ENCODE assay signal across 15 cellular contexts in genomic region chr16:57698812-57699405, GRCh38. TPM values are rescaled to one million over a fixed set of nuclear protein-coding genes. Genes with fewer than 3 reads are reported as not detected.
A peak's percentile ranks its signal among the peaks of the same experiment; 100 is the strongest.
DNase-seq lines count a peak whose midpoint lies in the region; ATAC-seq lines count a peak whose summit lies in the region.
"Had no signal": no experiment of that assay in that cellular context is flagged by ENCODE, and none has a peak within 500 bp of the region (broad histone marks: within the 10 kb centered on the region; RNA-seq: fewer than 3 reads in every experiment).

No MANE protein-coding gene starts in this region.

- H3K18ac ChIP-seq in trophoblast cell (ENCODE audit: low read length), result no peak overlapping the region

- no peak overlapping the region for H3K4me3 Mint-ChIP-seq in activated naive CD8-positive, alpha-beta T cell treated with anti-CD3 and anti-CD28 coated beads, Interleukin-2, amount 50 U/mL, for 24 hours
- H3K4me3 Mint-ChIP-seq: IgD-negative memory B cell had no signal

- no peak overlapping the region for H3K23ac ChIP-seq in trophoblast cell (ENCODE audit: low read length)

- no peak overlapping the region for H4K12ac ChIP-seq in trophoblast cell (ENCODE audit: low read depth, low read length)

- H3K36me3 ChIP-seq in H7 (replicated peaks; ENCODE audit: control insufficient read depth, insufficient read depth, low read length) (no peaks in the 10 kb centered on the region), trophoblast cell (ENCODE audit: control insufficient read depth in 1 of 2, insufficient read depth in 2 of 2, low read length in 2 of 2) (no peaks in the 10 kb centered on the region)
- H3K36me3 ChIP-seq: BE2C, HAP-1 had no signal

- H3K4me3 ChIP-seq in H7 (ENCODE audit: insufficient read depth, low read depth, low read length) (no peak overlapping the region), trophoblast cell (ENCODE audit: low read depth, low read length) (no peak overlapping the region)
- H3K4me3 ChIP-seq: HAP-1 had no signal

- no peak overlapping the region for H3K4ac ChIP-seq in trophoblast cell (ENCODE audit: low read depth, low read length)

- peaks cover 3% of the 10 kb centered on the region for H3K79me1 ChIP-seq in trophoblast cell (ENCODE audit: low read length)

- H3K4me1 Mint-ChIP-seq in activated naive CD8-positive, alpha-beta T cell treated with anti-CD3 and anti-CD28 coated beads, Interleukin-2, amount 50 U/mL, for 24 hours, result peaks cover 12% of the 10 kb centered on the region

- no peak overlapping the region for H4K8ac ChIP-seq in trophoblast cell (ENCODE audit: low read depth, low read length)

- H2AK5ac ChIP-seq in trophoblast cell (ENCODE audit: low read length), result no peak overlapping the region

- no peaks in the 10 kb centered on the region for H3K27me3 Mint-ChIP-seq in activated naive CD8-positive, alpha-beta T cell treated with anti-CD3 and anti-CD28 coated beads, Interleukin-2, amount 50 U/mL, for 24 hours
- H3K27me3 Mint-ChIP-seq: IgD-negative memory B cell had no signal

- no peak for ATAC-seq in activated naive CD8-positive, alpha-beta T cell treated with anti-CD3 and anti-CD28 coated beads, Interleukin-2, amount 50 U/mL, for 24 hours

- no CpG with 5 or more reads among the region's 16 CpGs for WGBS in trophoblast cell (ENCODE audit: extremely low coverage, insufficient coverage, insufficient read length)

- H3K9ac ChIP-seq in trophoblast cell (ENCODE audit: low read length), result no peak overlapping the region

- H3K9me3 ChIP-seq in trophoblast cell (ENCODE audit: insufficient read depth, low read depth, low read length), result peaks cover 2% of the 10 kb centered on the region
- H3K9me3 ChIP-seq: BE2C, HAP-1 had no signal

- H3K4me2 ChIP-seq in trophoblast cell (ENCODE audit: low read length), result no peak overlapping the region

- H2AFZ ChIP-seq in trophoblast cell (ENCODE audit: insufficient read depth, low read length, poor library complexity), result no peak overlapping the region

- H3K4me1 ChIP-seq in trophoblast cell (ENCODE audit: control insufficient read depth in 1 of 2, insufficient read depth in 2 of 2, low read length in 2 of 2), result peaks cover 17 to 19% of the 10 kb centered on the region in 2 experiments
- H3K4me1 ChIP-seq: BE2C, HAP-1 had no signal

- H3K36me3 Mint-ChIP-seq in activated naive CD8-positive, alpha-beta T cell treated with anti-CD3 and anti-CD28 coated beads, Interleukin-2, amount 50 U/mL, for 24 hours (ENCODE audit: low read depth), result no peaks in the 10 kb centered on the region
- H3K36me3 Mint-ChIP-seq: CD4-positive, CD25-positive, alpha-beta regulatory T cell; CD8-positive, alpha-beta memory T cell; IgD-negative memory B cell had no signal

- no peak overlapping the region for H4K91ac ChIP-seq in trophoblast cell (ENCODE audit: low read depth, low read length)

- H3K27ac ChIP-seq in trophoblast cell (ENCODE audit: low read depth, low read length), result no peak overlapping the region

- H3K14ac ChIP-seq in trophoblast cell (ENCODE audit: low read length), result no peak overlapping the region

- H3K79me2 ChIP-seq in trophoblast cell (ENCODE audit: control insufficient read depth, insufficient read depth, low read length, poor library complexity), result no peaks in the 10 kb centered on the region

- DNase-seq in H7, result peak; percentile 24
- DNase-seq in iPS-NIHi11 (ENCODE audit: low spot score), result peak; percentile 3
- no peak for DNase-seq in trophoblast cell
- DNase-seq in activated naive CD8-positive, alpha-beta T cell treated with anti-CD3 and anti-CD28 coated beads, Interleukin-2, amount 50 U/mL, for 24 hours, result no peak
- no peak for DNase-seq in KG1 (lab: John Stamatoyannopoulos, UW)
- DNase-seq in cerebellar cortex (ENCODE audit: low spot score), result no peak
- DNase-seq: ACHN; BE2C; C1 segment of cervical spinal cord; CD4-positive, CD25-positive, alpha-beta regulatory T cell; CD8-positive, alpha-beta memory T cell; COR-L47 had no signal

- peak overlapping the region; percentile 15 for H2BK120ac ChIP-seq in trophoblast cell (ENCODE audit: insufficient read depth, low read length, poor library complexity)

- no peak overlapping the region for H3K27ac Mint-ChIP-seq in activated naive CD8-positive, alpha-beta T cell treated with anti-CD3 and anti-CD28 coated beads, Interleukin-2, amount 50 U/mL, for 24 hours
- H3K27ac Mint-ChIP-seq: CD4-positive, CD25-positive, alpha-beta regulatory T cell; CD8-positive, alpha-beta memory T cell had no signal

- H2BK5ac ChIP-seq in trophoblast cell (ENCODE audit: low read depth, low read length, poor library complexity), result no peak overlapping the region

- H3K9me3 Mint-ChIP-seq in activated naive CD8-positive, alpha-beta T cell treated with anti-CD3 and anti-CD28 coated beads, Interleukin-2, amount 50 U/mL, for 24 hours, result no peaks in the 10 kb centered on the region
- H3K9me3 Mint-ChIP-seq: CD4-positive, CD25-positive, alpha-beta regulatory T cell; CD8-positive, alpha-beta memory T cell; IgD-negative memory B cell had no signal

- no peak overlapping the region for H2BK12ac ChIP-seq in trophoblast cell (ENCODE audit: low read length)

- no peaks in the 10 kb centered on the region for H3K27me3 ChIP-seq in H7 (ENCODE audit: control insufficient read depth, insufficient read depth, low read length)
- H3K27me3 ChIP-seq in trophoblast cell (ENCODE audit: insufficient read depth, low read length), result no peaks in the 10 kb centered on the region
- H3K27me3 ChIP-seq: BE2C had no signal

RNA-seq across cellular contexts. Expression of gene DRC7, which starts 4.3 kb away (rescaled TPM):
- total RNA-seq in H7 (2014; rRNA removed; shearing (Covaris generic)), result 0.03 TPM in 1 of 2 replicates, not detected in the other
- polyA plus RNA-seq in trophoblast cell (2013), result 0.06 and 0.19 TPM in 2 replicates
- total RNA-seq: CD4-positive, CD25-positive, alpha-beta regulatory T cell; CD8-positive, alpha-beta memory T cell; H1 had no signal
- polyA plus RNA-seq: CD4-positive, CD25-positive, alpha-beta regulatory T cell; CD8-positive, alpha-beta memory T cell; IgD-negative memory B cell had no signal

RNA-seq across cellular contexts. Expression of gene ADGRG3, which starts 30.8 kb away (rescaled TPM):
- total RNA-seq in H7 (2014; rRNA removed; shearing (Covaris generic)), result 0.07 and 0.67 TPM in 2 replicates
- 0.49 and 0.54 TPM in 2 replicates for polyA plus RNA-seq in trophoblast cell (2013)
- total RNA-seq: CD8-positive, alpha-beta memory T cell had no signal
- polyA plus RNA-seq: CD4-positive, CD25-positive, alpha-beta regulatory T cell; CD8-positive, alpha-beta memory T cell; IgD-negative memory B cell had no signal

RNA-seq across cellular contexts. Expression of gene KATNB1, which starts 36.7 kb away (rescaled TPM):
- total RNA-seq in H7 (2014; rRNA removed; shearing (Covaris generic)), result 65.0 and 80.6 TPM in 2 replicates
- 7.0 and 7.9 TPM in 2 replicates for polyA plus RNA-seq in trophoblast cell (2013)

Comparison
In these comparisons a context has a peak if more than half of its experiments do, and no peak if none do; other contexts are left out.
1. DNase-seq: peak in H7 (single experiment) and iPS-NIHi11 (single experiment); none in trophoblast cell (0 of 2), activated naive CD8-positive, alpha-beta T cell treated with anti-CD3 and anti-CD28 coated beads, Interleukin-2, amount 50 U/mL, for 24 hours (single experiment), KG1 (single experiment) and cerebellar cortex (single experiment).